Comparison of ENCODE assay signal across 36 cellular contexts in genomic region chr11:76987203-76987602, GRCh38. TPM values are rescaled to one million over a fixed set of nuclear protein-coding genes. Genes with fewer than 3 reads are reported as not detected.
"Had no signal": no experiment of that assay in that cellular context is flagged by ENCODE, and none has a peak within 500 bp of the region (broad histone marks: within the 10 kb centered on the region; RNA-seq: fewer than 3 reads in every experiment).

No MANE protein-coding gene starts in this region.

- H3K4me3 Mint-ChIP-seq: naive thymus-derived CD4-positive, alpha-beta T cell; natural killer cell; nephron; neural progenitor cell; stimulated activated memory B cell treated with anti-CD40 and anti-IgM and Interleukin-4, amounts not matched to agents 10 μg/mL and 1 μg/mL and 100 μg/mL, for 72 hours; stimulated activated naive CD8-positive, alpha-beta T cell treated with anti-CD3 and anti-CD28 coated beads, Interleukin-15, amount 100 ng/mL, for 72 hours; type B pancreatic cell had no signal

- H3K4me2 ChIP-seq: neural progenitor cell, smooth muscle cell had no signal

- H3K27me3 ChIP-seq: neural progenitor cell, ovary, spleen, suprapubic skin, testis, tibial artery, transverse colon, upper lobe of right lung, uterus had no signal

- H3K36me3 ChIP-seq: neural progenitor cell, ovary, transverse colon, uterus had no signal

- H3K4me3 ChIP-seq: neural progenitor cell, ovary, psoas muscle, skin epidermis, smooth muscle cell, spleen, suprapubic skin, testis, tibial artery, transverse colon, upper lobe of right lung, uterus had no signal

- H3K79me2 ChIP-seq: parathyroid adenoma had no signal

- H3K9ac ChIP-seq: neural progenitor cell, parathyroid adenoma had no signal

- DNase-seq: naive thymus-derived CD4-positive, alpha-beta T cell; natural killer cell; occipital lobe; ovary; posterior cingulate gyrus; psoas muscle; right cardiac atrium; spleen; stimulated activated CD4-positive, alpha-beta T cell treated with anti-CD3 and anti-CD28 coated beads, Interleukin-12 subunit alpha, Interleukin-12 subunit beta, amount 100 ng/mL, for 4 hours; stimulated activated CD4-positive, alpha-beta T cell treated with anti-CD3 and anti-CD28 coated beads, Interleukin-2, amount 100 ng/mL, for 24 hours; stimulated activated CD4-positive, alpha-beta T cell treated with anti-CD3 and anti-CD28 coated beads, Interleukin-2, amount 100 ng/mL, for 48 hours; stimulated activated CD4-positive, alpha-beta T cell treated with anti-CD3 and anti-CD28 coated beads, Interleukin-4, amount 100 ng/mL, for 24 hours; stimulated activated naive CD4-positive, alpha-beta T cell; stimulated activated naive CD8-positive, alpha-beta T cell treated with anti-CD3 and anti-CD28 coated beads, Interleukin-15, amount 100 ng/mL, for 72 hours; stimulated activated naive CD8-positive, alpha-beta T cell treated with anti-CD3 and anti-CD28 coated beads, Interleukin-15, Interleukin-2, amounts not matched to agents 100 U/mL and 50 U/mL, for 24 hours; substantia nigra; testis; tibial artery; transverse colon; upper lobe of right lung; uterus had no signal

- H3K27ac Mint-ChIP-seq: naive thymus-derived CD4-positive, alpha-beta T cell; natural killer cell; nephron; neural progenitor cell; progenitor cell of endocrine pancreas; stimulated activated memory B cell treated with anti-CD40 and anti-IgM and Interleukin-4, amounts not matched to agents 10 μg/mL and 1 μg/mL and 100 μg/mL, for 72 hours; stimulated activated naive CD8-positive, alpha-beta T cell treated with anti-CD3 and anti-CD28 coated beads, Interleukin-15, amount 100 ng/mL, for 72 hours; type B pancreatic cell had no signal

- H3K4me1 ChIP-seq: neural progenitor cell, parathyroid adenoma, psoas muscle, spleen, suprapubic skin, testis, tibial artery, upper lobe of right lung, uterus had no signal

- H3K27ac ChIP-seq: neural progenitor cell, ovary, parathyroid adenoma, psoas muscle, skin epidermis, spleen, suprapubic skin, testis, tibial artery, transverse colon, upper lobe of right lung, uterus had no signal

- H3K4me1 Mint-ChIP-seq: natural killer cell; nephron; neural progenitor cell; stimulated activated memory B cell treated with anti-CD40 and anti-IgM and Interleukin-4, amounts not matched to agents 10 μg/mL and 1 μg/mL and 100 μg/mL, for 72 hours; stimulated activated naive CD8-positive, alpha-beta T cell treated with anti-CD3 and anti-CD28 coated beads, Interleukin-15, amount 100 ng/mL, for 72 hours had no signal

- H3K9me3 ChIP-seq: ovary, psoas muscle, spleen, suprapubic skin, testis, tibial artery, transverse colon, upper lobe of right lung, uterus had no signal

- H2AFZ ChIP-seq: neural progenitor cell, parathyroid adenoma had no signal

- H3K9me3 Mint-ChIP-seq: naive thymus-derived CD4-positive, alpha-beta T cell; natural killer cell; nephron; neural progenitor cell; stimulated activated memory B cell treated with anti-CD40 and anti-IgM and Interleukin-4, amounts not matched to agents 10 μg/mL and 1 μg/mL and 100 μg/mL, for 72 hours; stimulated activated naive CD8-positive, alpha-beta T cell treated with anti-CD3 and anti-CD28 coated beads, Interleukin-15, amount 100 ng/mL, for 72 hours; type B pancreatic cell had no signal

- ATAC-seq: naive thymus-derived CD4-positive, alpha-beta T cell; natural killer cell; psoas muscle; right cardiac atrium; sciatic nerve; stimulated activated memory B cell treated with anti-CD40 and anti-IgM and Interleukin-4, amounts not matched to agents 10 μg/mL and 1 μg/mL and 100 μg/mL, for 72 hours; stimulated activated naive CD8-positive, alpha-beta T cell treated with anti-CD3 and anti-CD28 coated beads, Interleukin-15, amount 100 ng/mL, for 72 hours; stimulated activated naive CD8-positive, alpha-beta T cell treated with anti-CD3 and anti-CD28 coated beads, Interleukin-15, Interleukin-2, amounts not matched to agents 100 U/mL and 50 U/mL, for 24 hours; upper lobe of right lung had no signal

- H3K36me3 Mint-ChIP-seq: natural killer cell, neural progenitor cell had no signal

RNA-seq across cellular contexts. Expression of gene B3GNT6, which starts 47.0 kb away (rescaled TPM):
- total RNA-seq: naive thymus-derived CD4-positive, alpha-beta T cell; natural killer cell; occipital lobe; osteoblast; progenitor cell of endocrine pancreas; renal cortical epithelial cell; right cardiac atrium; sciatic nerve; spleen; suprapubic skin; upper lobe of right lung; urinary bladder had no signal
- polyA plus RNA-seq: naive thymus-derived CD4-positive, alpha-beta T cell; neural cell; ovary; psoas muscle; right cardiac atrium; spleen; thymus; urinary bladder had no signal
